Comparison of ENCODE assay signal across 2 cellular contexts in the genomic region with DNA sequence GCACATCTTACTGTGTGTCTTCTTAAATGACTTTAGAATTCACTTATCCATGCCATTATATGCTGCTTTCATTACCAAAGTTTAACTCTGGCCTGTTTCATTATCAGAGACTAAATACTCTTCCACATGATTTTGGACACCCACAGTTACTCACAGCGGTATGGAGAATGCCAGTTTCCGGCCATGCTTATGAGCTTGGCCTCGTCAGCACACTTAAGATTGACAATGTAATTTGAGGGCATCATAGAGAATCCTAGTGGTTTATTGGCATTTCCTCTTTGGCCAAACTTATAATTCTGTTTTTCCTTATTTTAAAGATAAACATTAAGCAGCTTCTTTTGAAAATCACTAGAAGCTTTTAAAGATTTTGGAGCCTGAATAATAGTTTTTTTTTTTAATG.
TF ChIP-seq lines count a peak whose summit lies in the region.

No MANE protein-coding gene starts in this region.

TF ChIP-seq in K562, 482 proteins besides CTCF, POLR2A, EP300 and RAD21 (continued from another document):
- TF ChIP-seq ZC3H4 (CRISPR knock-in tag; IDR thresholded peaks at IDR 0.05; ENCODE audit: borderline replicate concordance) (no peak), ZBTB1 (CRISPR knock-in tag; IDR thresholded peaks at IDR 0.05; ENCODE audit: borderline replicate concordance, low read depth) (no peak), KDM5B (IDR thresholded peaks at IDR 0.05; ENCODE audit: insufficient replicate concordance, low read depth, low read length) (no peak), TCF3 (CRISPR knock-in tag; IDR thresholded peaks at IDR 0.05) (no peak), RBBP5 (IDR thresholded peaks at IDR 0.05; ENCODE audit: borderline replicate concordance, insufficient read depth, low read length, poor library complexity, severe bottlenecking) (no peak), HIVEP1 (CRISPR knock-in tag; IDR thresholded peaks at IDR 0.05) (no peak), NRF1 (conservative IDR thresholded peaks at IDR 0.05 in 1 of 2, IDR thresholded peaks at IDR 0.05 in 1 of 2) (no peak), ZNF75A (CRISPR knock-in tag; IDR thresholded peaks at IDR 0.05) (no peak), ADNP (tag; IDR thresholded peaks at IDR 0.05) (no peak), TCFL5 (CRISPR knock-in tag; conservative IDR thresholded peaks at IDR 0.05) (no peak), MCM3 (IDR thresholded peaks at IDR 0.05) (no peak), SREBF2 (CRISPR knock-in tag; IDR thresholded peaks at IDR 0.05) (no peak), ZNF717 (CRISPR knock-in tag; IDR thresholded peaks at IDR 0.05) (no peak)
- TF ChIP-seq, protein P1, sequence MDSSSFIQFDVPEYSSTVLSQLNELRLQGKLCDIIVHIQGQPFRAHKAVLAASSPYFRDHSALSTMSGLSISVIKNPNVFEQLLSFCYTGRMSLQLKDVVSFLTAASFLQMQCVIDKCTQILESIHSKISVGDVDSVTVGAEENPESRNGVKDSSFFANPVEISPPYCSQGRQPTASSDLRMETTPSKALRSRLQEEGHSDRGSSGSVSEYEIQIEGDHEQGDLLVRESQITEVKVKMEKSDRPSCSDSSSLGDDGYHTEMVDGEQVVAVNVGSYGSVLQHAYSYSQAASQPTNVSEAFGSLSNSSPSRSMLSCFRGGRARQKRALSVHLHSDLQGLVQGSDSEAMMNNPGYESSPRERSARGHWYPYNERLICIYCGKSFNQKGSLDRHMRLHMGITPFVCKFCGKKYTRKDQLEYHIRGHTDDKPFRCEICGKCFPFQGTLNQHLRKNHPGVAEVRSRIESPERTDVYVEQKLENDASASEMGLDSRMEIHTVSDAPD (CRISPR knock-in tag; IDR thresholded peaks at IDR 0.05), result no peak

TF ChIP-seq in GM12891, 5 proteins besides CTCF, POLR2A, EP300 and RAD21 (continued from another document):
- no peak for TF ChIP-seq POU2F2 (IDR thresholded peaks at IDR 0.05; ENCODE audit: low read depth, low read length)
- TF ChIP-seq PAX5 (IDR thresholded peaks at IDR 0.05; ENCODE audit: insufficient read depth, low read length, severe bottlenecking), result no peak
